Comparison of ENCODE assay signal across 14 cellular contexts in genomic region chr5:176474476-176474875, GRCh38.
"Had no signal": no experiment of that assay in that cellular context is flagged by ENCODE, and none has a peak within 500 bp of the region (broad histone marks: within the 10 kb centered on the region; RNA-seq: fewer than 3 reads in every experiment).

No MANE protein-coding gene starts in this region.

- H3K4me3 Mint-ChIP-seq: activated CD4-positive, alpha-beta T cell treated with anti-CD3 and anti-CD28 coated beads for 36 hours; activated CD8-positive, alpha-beta T cell treated with anti-CD3 and anti-CD28 coated beads for 36 hours; naive thymus-derived CD4-positive, alpha-beta T cell had no signal

- H3K9me3 Mint-ChIP-seq: activated CD8-positive, alpha-beta T cell treated with anti-CD3 and anti-CD28 coated beads for 36 hours had no signal

- ATAC-seq: activated CD4-positive, alpha-beta T cell treated with anti-CD3 and anti-CD28 coated beads for 36 hours; activated CD8-positive, alpha-beta T cell treated with anti-CD3 and anti-CD28 coated beads for 36 hours; body of pancreas; lower lobe of right lung; naive thymus-derived CD4-positive, alpha-beta T cell had no signal

- H3K27ac Mint-ChIP-seq: activated CD4-positive, alpha-beta T cell treated with anti-CD3 and anti-CD28 coated beads for 36 hours; activated CD8-positive, alpha-beta T cell treated with anti-CD3 and anti-CD28 coated beads for 36 hours had no signal

- H3K4me3 ChIP-seq: adrenal gland, body of pancreas, lower lobe of right lung, vagina had no signal

- FAIRE-seq: small intestine had no signal

- DNase-seq: activated CD4-positive, alpha-beta T cell treated with anti-CD3 and anti-CD28 coated beads for 36 hours; activated CD8-positive, alpha-beta memory T cell treated with anti-CD3 and anti-CD28 coated beads, Interleukin-2, amount 50 U/mL, for 4 hours; activated CD8-positive, alpha-beta T cell treated with anti-CD3 and anti-CD28 coated beads for 36 hours; activated naive CD4-positive, alpha-beta T cell; adrenal gland; body of pancreas; dermis blood vessel endothelial cell; hypothalamus; lower lobe of right lung; naive thymus-derived CD4-positive, alpha-beta T cell; posterior cingulate gyrus; small intestine; WERI-Rb-1 had no signal

- H3K27me3 Mint-ChIP-seq: activated CD4-positive, alpha-beta T cell treated with anti-CD3 and anti-CD28 coated beads for 36 hours; activated CD8-positive, alpha-beta T cell treated with anti-CD3 and anti-CD28 coated beads for 36 hours; naive thymus-derived CD4-positive, alpha-beta T cell had no signal
